Comparison of ENCODE assay signal across 8 cellular contexts in the genomic region with DNA sequence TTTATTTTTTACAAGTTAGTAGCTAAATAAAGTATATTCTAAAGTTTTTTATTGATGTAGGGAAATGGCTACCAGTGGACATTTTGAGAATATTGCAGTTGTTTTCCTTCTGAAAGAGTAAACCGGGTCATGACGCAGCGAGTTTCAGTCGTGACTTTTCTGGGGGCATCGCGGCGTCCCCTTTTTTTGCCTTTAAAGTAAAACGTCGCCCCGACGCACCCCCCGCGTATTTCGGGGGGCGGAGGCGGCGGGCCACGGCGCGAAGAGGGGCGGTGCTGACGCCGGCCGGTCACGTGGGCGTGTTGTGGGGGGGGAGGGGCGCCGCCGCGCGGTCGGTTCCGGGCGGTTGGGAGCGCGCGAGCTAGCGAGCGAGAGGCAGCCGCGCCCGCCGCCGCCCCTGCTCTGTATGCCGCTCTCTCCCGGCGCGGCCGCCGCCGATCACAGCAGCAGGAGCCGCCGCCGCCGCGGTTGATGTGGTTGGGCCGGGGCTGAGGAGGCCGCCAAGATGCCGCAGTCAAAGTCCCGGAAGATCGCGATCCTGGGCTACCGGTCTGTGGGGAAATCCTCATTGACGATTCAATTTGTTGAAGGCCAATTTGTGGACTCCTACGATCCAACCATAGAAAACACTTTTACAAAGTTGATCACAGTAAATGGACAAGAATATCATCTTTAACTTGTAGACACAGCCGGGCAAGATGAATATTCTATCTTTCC. TPM values are rescaled to one million over a fixed set of nuclear protein-coding genes. Genes with fewer than 3 reads are reported as not detected.
DNase-seq lines count a peak whose midpoint lies in the region; ATAC-seq and TF ChIP-seq lines count a peak whose summit lies in the region.
"Not testable (repeated sequence)": the region's sequence is repeated elsewhere in the genome, so short reads cannot be mapped to it uniquely, and the experiment has no call there.

No MANE protein-coding gene starts in this region.

- not testable (repeated sequence) for H3K4me1 ChIP-seq in left lung, vagina

- TF ChIP-seq CTCF in coronary artery (IDR thresholded peaks at IDR 0.05); left lung (IDR thresholded peaks at IDR 0.05); vagina (IDR thresholded peaks at IDR 0.05): not testable (repeated sequence)

- not testable (repeated sequence) for H3K9me3 ChIP-seq in left lung, vagina

- peak; percentile 2 for DNase-seq in NOMO-1 treated with DMSO at 0.1 percent for 48 hours (lab: John Stamatoyannopoulos, UW; ENCODE audit: unreplicated experiment)
- DNase-seq in activated CD8-positive, alpha-beta memory T cell treated with anti-CD3 and anti-CD28 coated beads, Interleukin-2, amount 50 U/mL, for 1 hour (ENCODE audit: extremely low read depth), result peak; percentile 8
- DNase-seq in coronary artery (ENCODE audit: low spot score); vagina (ENCODE audit: extremely low spot score in 2 of 2): not testable (repeated sequence)
- DNase-seq in left lung, result peak; percentile 74 to 91
- peak; percentile 62 to 64 for DNase-seq in stimulated activated CD4-positive, alpha-beta T cell treated with anti-CD3 and anti-CD28 coated beads, Interleukin-15, amount 100 ng/mL, for 1 hour (ENCODE audit: low read depth in 1 of 2, low spot score in 1 of 2)

- intact Hi-C loops in left lung (cut with DNase I); vagina (cut with DNase I): not testable (repeated sequence)

- not testable (repeated sequence) for H3K36me3 ChIP-seq in left lung, vagina

- ATAC-seq in GM19023 (IDR thresholded peaks at IDR 0.05; ENCODE audit: unreplicated experiment) (peak; percentile 96), HG02884 (IDR thresholded peaks at IDR 0.05; ENCODE audit: unreplicated experiment) (peak; percentile 85), left lung (peak; percentile 100)

- H3K27me3 ChIP-seq in left lung, vagina: not testable (repeated sequence)

- peak overlapping the region; percentile 32 to 80 for H3K27ac ChIP-seq in coronary artery
- H3K27ac ChIP-seq in left lung, result peak overlapping the region; percentile 33 to 37
- H3K27ac ChIP-seq in vagina, result peak overlapping the region; percentile 66

- peak overlapping the region; percentile 67 for H3K4me3 ChIP-seq in coronary artery
- peak overlapping the region in 1 of 2 donors; percentile 32 for H3K4me3 ChIP-seq in left lung
- peak overlapping the region; percentile 41 for H3K4me3 ChIP-seq in vagina

- not testable (repeated sequence) for TF ChIP-seq POLR2A in vagina (IDR thresholded peaks at IDR 0.05)

RNA-seq across cellular contexts. Expression of gene SYT15B, which starts 57.5 kb away (rescaled TPM):
- total RNA-seq in left lung, result 10 to 100 TPM; 37.4 to 41.5 TPM
- total RNA-seq in vagina, result 17.9 TPM
